ENCODE assay signal across 2 cellular contexts in the genomic region with DNA sequence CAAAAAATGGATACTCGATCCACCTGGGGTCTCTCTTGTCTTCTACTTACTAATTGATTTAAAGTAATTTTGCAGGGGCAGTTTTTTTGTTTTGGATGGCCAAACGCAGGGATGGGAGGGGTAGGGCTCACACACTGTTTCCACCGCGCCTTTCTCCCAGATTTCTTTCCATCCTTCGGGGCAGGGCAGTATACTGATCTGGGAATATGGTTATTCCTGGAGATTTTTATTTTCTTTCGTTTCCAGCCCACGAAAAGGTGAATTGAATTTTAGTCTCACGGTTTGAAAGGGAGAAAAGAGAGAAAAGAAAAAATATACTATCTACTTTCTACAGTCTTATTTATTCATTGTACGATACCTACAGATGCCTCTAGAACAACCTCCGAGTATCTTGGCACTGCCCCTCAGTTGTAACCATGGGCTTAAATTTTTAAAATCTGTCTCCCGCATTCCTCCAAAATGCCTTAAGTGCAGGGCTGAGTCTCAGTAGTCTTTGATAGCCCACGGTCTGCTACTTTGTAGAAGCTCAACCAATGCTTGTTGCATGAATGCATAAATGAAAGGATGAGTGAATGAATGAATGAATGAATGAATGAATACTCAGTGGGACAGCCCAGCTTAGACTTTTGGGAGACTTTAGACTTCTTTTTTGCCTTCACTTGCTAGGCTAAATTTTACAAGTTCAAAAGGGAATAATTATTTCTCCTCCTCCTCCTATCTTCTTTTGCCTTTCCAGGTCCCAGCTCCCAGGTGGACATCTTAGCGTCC.
A peak's percentile ranks its signal among the peaks of the same experiment; 100 is the strongest.
TF ChIP-seq lines count a peak whose summit lies in the region.

No MANE protein-coding gene starts in this region.

TF ChIP-seq in HEK293, 187 proteins besides CTCF, POLR2A, EP300 and RAD21 (continues in another document):
- TF ChIP-seq ZNF16 (tag by site-specific recombination; IDR thresholded peaks at IDR 0.05; ENCODE audit: low read depth) (no peak), KLF1 (tag by site-specific recombination; IDR thresholded peaks at IDR 0.05) (no peak), ZFP37 (tag by site-specific recombination; IDR thresholded peaks at IDR 0.05) (0 out of 2 replicates have a peak, but pooled peaks have one; percentile 8), GLI4 (tag by site-specific recombination; IDR thresholded peaks at IDR 0.05) (no peak), ZNF18 (tag by site-specific recombination; IDR thresholded peaks at IDR 0.05) (no peak), ZNF350 (tag by site-specific recombination; IDR thresholded peaks at IDR 0.05) (no peak), ZNF366 (tag by site-specific recombination; conservative IDR thresholded peaks at IDR 0.05) (peak; percentile 66), PRDM10 (tag by site-specific recombination; IDR thresholded peaks at IDR 0.05) (peak; percentile 9; the same call in 1 of the 2 replicates), ZBTB17 (tag by site-specific recombination; IDR thresholded peaks at IDR 0.05) (no peak; the same call in 1 of the 2 replicates), ZNF664 (tag by site-specific recombination; IDR thresholded peaks at IDR 0.05) (peak; percentile 91), KLF10 (tag by site-specific recombination; IDR thresholded peaks at IDR 0.05) (no peak), ZNF2 (tag by site-specific recombination; IDR thresholded peaks at IDR 0.05) (no peak), ZNF423 (tag by site-specific recombination; IDR thresholded peaks at IDR 0.05) (no peak), SCRT2 (tag by site-specific recombination; IDR thresholded peaks at IDR 0.05) (peak; percentile 64), GLIS1 (tag by site-specific recombination; IDR thresholded peaks at IDR 0.05) (no peak), ZBTB8A (tag by site-specific recombination; IDR thresholded peaks at IDR 0.05) (0 out of 2 replicates have a peak, but pooled peaks have one; percentile 16), ZNF596 (tag by site-specific recombination; IDR thresholded peaks at IDR 0.05) (no peak; the same call in 1 of the 2 replicates)
- TF ChIP-seq, protein P1, sequence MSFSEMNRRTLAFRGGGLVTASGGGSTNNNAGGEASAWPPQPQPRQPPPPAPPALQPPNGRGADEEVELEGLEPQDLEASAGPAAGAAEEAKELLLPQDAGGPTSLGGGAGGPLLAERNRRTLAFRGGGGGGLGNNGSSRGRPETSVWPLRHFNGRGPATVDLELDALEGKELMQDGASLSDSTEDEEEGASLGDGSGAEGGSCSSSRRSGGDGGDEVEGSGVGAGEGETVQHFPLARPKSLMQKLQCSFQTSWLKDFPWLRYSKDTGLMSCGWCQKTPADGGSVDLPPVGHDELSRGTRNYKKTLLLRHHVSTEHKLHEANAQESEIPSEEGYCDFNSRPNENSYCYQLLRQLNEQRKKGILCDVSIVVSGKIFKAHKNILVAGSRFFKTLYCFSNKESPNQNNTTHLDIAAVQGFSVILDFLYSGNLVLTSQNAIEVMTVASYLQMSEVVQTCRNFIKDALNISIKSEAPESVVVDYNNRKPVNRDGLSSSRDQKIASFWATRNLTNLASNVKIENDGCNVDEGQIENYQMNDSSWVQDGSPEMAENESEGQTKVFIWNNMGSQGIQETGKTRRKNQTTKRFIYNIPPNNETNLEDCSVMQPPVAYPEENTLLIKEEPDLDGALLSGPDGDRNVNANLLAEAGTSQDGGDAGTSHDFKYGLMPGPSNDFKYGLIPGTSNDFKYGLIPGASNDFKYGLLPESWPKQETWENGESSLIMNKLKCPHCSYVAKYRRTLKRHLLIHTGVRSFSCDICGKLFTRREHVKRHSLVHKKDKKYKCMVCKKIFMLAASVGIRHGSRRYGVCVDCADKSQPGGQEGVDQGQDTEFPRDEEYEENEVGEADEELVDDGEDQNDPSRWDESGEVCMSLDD (tag by site-specific recombination; IDR thresholded peaks at IDR 0.05), result no peak
- TF ChIP-seq, protein P2, sequence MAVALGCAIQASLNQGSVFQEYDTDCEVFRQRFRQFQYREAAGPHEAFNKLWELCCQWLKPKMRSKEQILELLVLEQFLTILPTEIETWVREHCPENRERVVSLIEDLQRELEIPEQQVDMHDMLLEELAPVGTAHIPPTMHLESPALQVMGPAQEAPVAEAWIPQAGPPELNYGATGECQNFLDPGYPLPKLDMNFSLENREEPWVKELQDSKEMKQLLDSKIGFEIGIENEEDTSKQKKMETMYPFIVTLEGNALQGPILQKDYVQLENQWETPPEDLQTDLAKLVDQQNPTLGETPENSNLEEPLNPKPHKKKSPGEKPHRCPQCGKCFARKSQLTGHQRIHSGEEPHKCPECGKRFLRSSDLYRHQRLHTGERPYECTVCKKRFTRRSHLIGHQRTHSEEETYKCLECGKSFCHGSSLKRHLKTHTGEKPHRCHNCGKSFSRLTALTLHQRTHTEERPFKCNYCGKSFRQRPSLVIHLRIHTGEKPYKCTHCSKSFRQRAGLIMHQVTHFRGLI (tag by site-specific recombination; IDR thresholded peaks at IDR 0.05), result peak; percentile 13; the same call in 1 of the 2 replicates

TF ChIP-seq in GM12878, 131 proteins besides CTCF, POLR2A, EP300 and RAD21:
- TF ChIP-seq ZNF24 (IDR thresholded peaks at IDR 0.05), result peak; percentile 96
- 0 out of 2 replicates have a peak, but pooled peaks have one; percentile 14 for TF ChIP-seq TCF7 (IDR thresholded peaks at IDR 0.05; ENCODE audit: borderline replicate concordance)
- TF ChIP-seq, protein P3, sequence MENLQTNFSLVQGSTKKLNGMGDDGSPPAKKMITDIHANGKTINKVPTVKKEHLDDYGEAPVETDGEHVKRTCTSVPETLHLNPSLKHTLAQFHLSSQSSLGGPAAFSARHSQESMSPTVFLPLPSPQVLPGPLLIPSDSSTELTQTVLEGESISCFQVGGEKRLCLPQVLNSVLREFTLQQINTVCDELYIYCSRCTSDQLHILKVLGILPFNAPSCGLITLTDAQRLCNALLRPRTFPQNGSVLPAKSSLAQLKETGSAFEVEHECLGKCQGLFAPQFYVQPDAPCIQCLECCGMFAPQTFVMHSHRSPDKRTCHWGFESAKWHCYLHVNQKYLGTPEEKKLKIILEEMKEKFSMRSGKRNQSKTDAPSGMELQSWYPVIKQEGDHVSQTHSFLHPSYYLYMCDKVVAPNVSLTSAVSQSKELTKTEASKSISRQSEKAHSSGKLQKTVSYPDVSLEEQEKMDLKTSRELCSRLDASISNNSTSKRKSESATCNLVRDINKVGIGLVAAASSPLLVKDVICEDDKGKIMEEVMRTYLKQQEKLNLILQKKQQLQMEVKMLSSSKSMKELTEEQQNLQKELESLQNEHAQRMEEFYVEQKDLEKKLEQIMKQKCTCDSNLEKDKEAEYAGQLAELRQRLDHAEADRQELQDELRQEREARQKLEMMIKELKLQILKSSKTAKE (IDR thresholded peaks at IDR 0.05; ENCODE audit: low read depth, poor library complexity, severe bottlenecking), result peak; percentile 4
- TF ChIP-seq KLF5 (IDR thresholded peaks at IDR 0.05; ENCODE audit: partially characterized antibody), result no peak
- TF ChIP-seq ZNF384 (IDR thresholded peaks at IDR 0.05; ENCODE audit: borderline replicate concordance, low read depth, low read length), result peak; percentile 14; the same call in 1 of the 2 replicates
- 0 out of 2 replicates have a peak, but pooled peaks have one; percentile 6 for TF ChIP-seq RB1 (IDR thresholded peaks at IDR 0.05; ENCODE audit: borderline replicate concordance)
- TF ChIP-seq, protein P4, sequence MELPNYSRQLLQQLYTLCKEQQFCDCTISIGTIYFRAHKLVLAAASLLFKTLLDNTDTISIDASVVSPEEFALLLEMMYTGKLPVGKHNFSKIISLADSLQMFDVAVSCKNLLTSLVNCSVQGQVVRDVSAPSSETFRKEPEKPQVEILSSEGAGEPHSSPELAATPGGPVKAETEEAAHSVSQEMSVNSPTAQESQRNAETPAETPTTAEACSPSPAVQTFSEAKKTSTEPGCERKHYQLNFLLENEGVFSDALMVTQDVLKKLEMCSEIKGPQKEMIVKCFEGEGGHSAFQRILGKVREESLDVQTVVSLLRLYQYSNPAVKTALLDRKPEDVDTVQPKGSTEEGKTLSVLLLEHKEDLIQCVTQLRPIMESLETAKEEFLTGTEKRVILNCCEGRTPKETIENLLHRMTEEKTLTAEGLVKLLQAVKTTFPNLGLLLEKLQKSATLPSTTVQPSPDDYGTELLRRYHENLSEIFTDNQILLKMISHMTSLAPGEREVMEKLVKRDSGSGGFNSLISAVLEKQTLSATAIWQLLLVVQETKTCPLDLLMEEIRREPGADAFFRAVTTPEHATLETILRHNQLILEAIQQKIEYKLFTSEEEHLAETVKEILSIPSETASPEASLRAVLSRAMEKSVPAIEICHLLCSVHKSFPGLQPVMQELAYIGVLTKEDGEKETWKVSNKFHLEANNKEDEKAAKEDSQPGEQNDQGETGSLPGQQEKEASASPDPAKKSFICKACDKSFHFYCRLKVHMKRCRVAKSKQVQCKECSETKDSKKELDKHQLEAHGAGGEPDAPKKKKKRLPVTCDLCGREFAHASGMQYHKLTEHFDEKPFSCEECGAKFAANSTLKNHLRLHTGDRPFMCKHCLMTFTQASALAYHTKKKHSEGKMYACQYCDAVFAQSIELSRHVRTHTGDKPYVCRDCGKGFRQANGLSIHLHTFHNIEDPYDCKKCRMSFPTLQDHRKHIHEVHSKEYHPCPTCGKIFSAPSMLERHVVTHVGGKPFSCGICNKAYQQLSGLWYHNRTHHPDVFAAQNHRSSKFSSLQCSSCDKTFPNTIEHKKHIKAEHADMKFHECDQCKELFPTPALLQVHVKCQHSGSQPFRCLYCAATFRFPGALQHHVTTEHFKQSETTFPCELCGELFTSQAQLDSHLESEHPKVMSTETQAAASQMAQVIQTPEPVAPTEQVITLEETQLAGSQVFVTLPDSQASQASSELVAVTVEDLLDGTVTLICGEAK (IDR thresholded peaks at IDR 0.05; ENCODE audit: borderline replicate concordance), result peak; percentile 48; the same call in 1 of the 2 replicates
- TF ChIP-seq, protein P5, sequence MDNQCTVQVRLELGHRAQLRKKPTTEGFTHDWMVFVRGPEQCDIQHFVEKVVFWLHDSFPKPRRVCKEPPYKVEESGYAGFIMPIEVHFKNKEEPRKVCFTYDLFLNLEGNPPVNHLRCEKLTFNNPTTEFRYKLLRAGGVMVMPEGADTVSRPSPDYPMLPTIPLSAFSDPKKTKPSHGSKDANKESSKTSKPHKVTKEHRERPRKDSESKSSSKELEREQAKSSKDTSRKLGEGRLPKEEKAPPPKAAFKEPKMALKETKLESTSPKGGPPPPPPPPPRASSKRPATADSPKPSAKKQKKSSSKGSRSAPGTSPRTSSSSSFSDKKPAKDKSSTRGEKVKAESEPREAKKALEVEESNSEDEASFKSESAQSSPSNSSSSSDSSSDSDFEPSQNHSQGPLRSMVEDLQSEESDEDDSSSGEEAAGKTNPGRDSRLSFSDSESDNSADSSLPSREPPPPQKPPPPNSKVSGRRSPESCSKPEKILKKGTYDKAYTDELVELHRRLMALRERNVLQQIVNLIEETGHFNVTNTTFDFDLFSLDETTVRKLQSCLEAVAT (IDR thresholded peaks at IDR 0.05), result no peak
- no peak for TF ChIP-seq BHLHE40 (IDR thresholded peaks at IDR 0.05; ENCODE audit: borderline replicate concordance in 1 of 2, low read depth in 2 of 2, low read length in 1 of 2)
- no peak for TF ChIP-seq IRF4 (IDR thresholded peaks at IDR 0.05; ENCODE audit: low read depth, low read length)
- TF ChIP-seq TCF3 (IDR thresholded peaks at IDR 0.05; ENCODE audit: borderline replicate concordance, insufficient read depth, low read depth, low read length), result no peak
- TF ChIP-seq, protein P6, sequence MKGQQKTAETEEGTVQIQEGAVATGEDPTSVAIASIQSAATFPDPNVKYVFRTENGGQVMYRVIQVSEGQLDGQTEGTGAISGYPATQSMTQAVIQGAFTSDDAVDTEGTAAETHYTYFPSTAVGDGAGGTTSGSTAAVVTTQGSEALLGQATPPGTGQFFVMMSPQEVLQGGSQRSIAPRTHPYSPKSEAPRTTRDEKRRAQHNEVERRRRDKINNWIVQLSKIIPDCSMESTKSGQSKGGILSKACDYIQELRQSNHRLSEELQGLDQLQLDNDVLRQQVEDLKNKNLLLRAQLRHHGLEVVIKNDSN (IDR thresholded peaks at IDR 0.05; ENCODE audit: borderline replicate concordance, extremely low read length, insufficient read depth, low read depth, low read length), result no peak
- TF ChIP-seq, protein P7, sequence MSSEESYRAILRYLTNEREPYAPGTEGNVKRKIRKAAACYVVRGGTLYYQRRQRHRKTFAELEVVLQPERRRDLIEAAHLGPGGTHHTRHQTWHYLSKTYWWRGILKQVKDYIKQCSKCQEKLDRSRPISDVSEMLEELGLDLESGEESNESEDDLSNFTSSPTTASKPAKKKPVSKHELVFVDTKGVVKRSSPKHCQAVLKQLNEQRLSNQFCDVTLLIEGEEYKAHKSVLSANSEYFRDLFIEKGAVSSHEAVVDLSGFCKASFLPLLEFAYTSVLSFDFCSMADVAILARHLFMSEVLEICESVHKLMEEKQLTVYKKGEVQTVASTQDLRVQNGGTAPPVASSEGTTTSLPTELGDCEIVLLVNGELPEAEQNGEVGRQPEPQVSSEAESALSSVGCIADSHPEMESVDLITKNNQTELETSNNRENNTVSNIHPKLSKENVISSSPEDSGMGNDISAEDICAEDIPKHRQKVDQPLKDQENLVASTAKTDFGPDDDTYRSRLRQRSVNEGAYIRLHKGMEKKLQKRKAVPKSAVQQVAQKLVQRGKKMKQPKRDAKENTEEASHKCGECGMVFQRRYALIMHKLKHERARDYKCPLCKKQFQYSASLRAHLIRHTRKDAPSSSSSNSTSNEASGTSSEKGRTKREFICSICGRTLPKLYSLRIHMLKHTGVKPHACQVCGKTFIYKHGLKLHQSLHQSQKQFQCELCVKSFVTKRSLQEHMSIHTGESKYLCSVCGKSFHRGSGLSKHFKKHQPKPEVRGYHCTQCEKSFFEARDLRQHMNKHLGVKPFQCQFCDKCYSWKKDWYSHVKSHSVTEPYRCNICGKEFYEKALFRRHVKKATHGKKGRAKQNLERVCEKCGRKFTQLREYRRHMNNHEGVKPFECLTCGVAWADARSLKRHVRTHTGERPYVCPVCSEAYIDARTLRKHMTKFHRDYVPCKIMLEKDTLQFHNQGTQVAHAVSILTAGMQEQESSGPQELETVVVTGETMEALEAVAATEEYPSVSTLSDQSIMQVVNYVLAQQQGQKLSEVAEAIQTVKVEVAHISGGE (CRISPR knock-in tag; IDR thresholded peaks at IDR 0.05), result no peak
- TF ChIP-seq NBN (IDR thresholded peaks at IDR 0.05), result 0 out of 2 replicates have a peak, but pooled peaks have one; percentile 5
- no peak for TF ChIP-seq SIX5 (IDR thresholded peaks at IDR 0.05; ENCODE audit: low read depth, low read length, severe bottlenecking)
- no peak for TF ChIP-seq SMAD5 (IDR thresholded peaks at IDR 0.05; ENCODE audit: low read depth)
- TF ChIP-seq BRCA1 (IDR thresholded peaks at IDR 0.05; ENCODE audit: low read depth, low read length), result no peak
- TF ChIP-seq USF2 (IDR thresholded peaks at IDR 0.05; ENCODE audit: borderline replicate concordance, low read depth, low read length), result no peak
- TF ChIP-seq SREBF2 (IDR thresholded peaks at IDR 0.05; ENCODE audit: low read length), result peak; percentile 88
- TF ChIP-seq MEF2A (IDR thresholded peaks at IDR 0.05; ENCODE audit: insufficient read depth, low read depth, low read length), result 0 out of 2 replicates have a peak, but pooled peaks have one; percentile 13
- TF ChIP-seq, protein P8, sequence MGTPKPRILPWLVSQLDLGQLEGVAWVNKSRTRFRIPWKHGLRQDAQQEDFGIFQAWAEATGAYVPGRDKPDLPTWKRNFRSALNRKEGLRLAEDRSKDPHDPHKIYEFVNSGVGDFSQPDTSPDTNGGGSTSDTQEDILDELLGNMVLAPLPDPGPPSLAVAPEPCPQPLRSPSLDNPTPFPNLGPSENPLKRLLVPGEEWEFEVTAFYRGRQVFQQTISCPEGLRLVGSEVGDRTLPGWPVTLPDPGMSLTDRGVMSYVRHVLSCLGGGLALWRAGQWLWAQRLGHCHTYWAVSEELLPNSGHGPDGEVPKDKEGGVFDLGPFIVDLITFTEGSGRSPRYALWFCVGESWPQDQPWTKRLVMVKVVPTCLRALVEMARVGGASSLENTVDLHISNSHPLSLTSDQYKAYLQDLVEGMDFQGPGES (IDR thresholded peaks at IDR 0.05), result no peak
